22 cellular contexts compared by ENCODE assay signal in the genomic region with DNA sequence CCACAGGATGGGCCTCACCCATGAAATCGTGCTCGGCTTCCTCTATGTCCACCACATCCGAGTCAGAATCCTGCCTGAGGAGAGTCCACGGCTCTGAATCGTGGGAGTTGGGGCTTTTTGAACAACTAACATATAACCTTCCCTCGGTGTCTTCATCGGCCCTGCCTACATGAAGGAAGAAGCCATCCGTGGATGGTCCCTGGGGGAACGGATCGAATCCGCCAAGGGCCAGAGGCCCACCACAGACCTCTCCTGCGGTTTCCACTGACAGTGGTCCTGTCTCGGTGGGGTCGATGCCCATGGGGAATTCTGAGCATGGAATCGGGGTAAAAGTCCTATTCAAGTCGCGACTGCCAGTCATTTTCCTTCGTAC.
DNase-seq lines count a peak whose midpoint lies in the region; ATAC-seq, FAIRE-seq and TF ChIP-seq lines count a peak whose summit lies in the region.
"Had no signal": no experiment of that assay in that cellular context is flagged by ENCODE, and none has a peak within 500 bp of the region (broad histone marks: within the 10 kb centered on the region; RNA-seq: fewer than 3 reads in every experiment).

No MANE protein-coding gene starts in this region.

- in situ Hi-C loops in HepG2 (cut with HindIII; ENCODE audit: extremely low pct_ligation_motif_present, low pct_unique_long_range_greater_than_20kb): no loop called here

- CTCF ChIA-PET in HCT116 (lab: Charles Lee): no interaction called here
- CTCF ChIA-PET in WTC11 (lab: Charles Lee): no interaction called here
- CTCF ChIA-PET in HepG2 (lab: Yijun Ruan, JAX; ENCODE audit: low intra/inter-chr PET ratio, low total read pairs): no interaction called here

- H3K9me3 Mint-ChIP-seq in WTC11: no peaks in the 10 kb centered on the region
- H3K9me3 Mint-ChIP-seq: CD4-positive, CD25-positive, alpha-beta regulatory T cell had no signal

- H3K4me2 ChIP-seq in HCT116 (ENCODE audit: low read length) (no peak overlapping the region), HepG2 (ENCODE audit: low read depth, low read length) (no peak overlapping the region)

- H3K36me3 Mint-ChIP-seq in WTC11: peaks cover 68% of the 10 kb centered on the region

- H3K4me1 Mint-ChIP-seq in WTC11: no peaks in the 10 kb centered on the region

- WGBS in HepG2 (ENCODE audit: low lambda C conversion rate): 98% methylated on average over 17 of the region's 18 CpGs
- WGBS in stomach, 5 donors: 95 to 97% (median 96%) methylated on average over 18 of the region's 18 CpGs

- no peaks in the 10 kb centered on the region for H3K27me3 Mint-ChIP-seq in WTC11 (ENCODE audit: low read depth)
- H3K27me3 Mint-ChIP-seq: CD4-positive, CD25-positive, alpha-beta regulatory T cell had no signal

- H2AFZ ChIP-seq in HCT116 (ENCODE audit: low read depth, low read length, poor library complexity, severe bottlenecking) (no peak overlapping the region), HepG2 (ENCODE audit: low read length) (no peak overlapping the region)

- intact Hi-C loops in HCT116 (cut with micrococcal nuclease) (no loop called here), HepG2 (cut with micrococcal nuclease; ENCODE audit: unreplicated experiment) (no loop called here), stomach (cut with DNase I; ENCODE audit: low total_unique reads) (no loop called here)

- TF ChIP-seq CTCF in HCT116 (IDR thresholded peaks at IDR 0.05 in 2 of 3, conservative IDR thresholded peaks at IDR 0.05 in 1 of 3; ENCODE audit: borderline replicate concordance in 1 of 3, insufficient read depth in 1 of 3, low read depth in 2 of 3, low read length in 2 of 3) (no peak), WTC11 (IDR thresholded peaks at IDR 0.05) (no peak), HepG2 (CRISPR knock-in tag; IDR thresholded peaks at IDR 0.05) (no peak), stomach (IDR thresholded peaks at IDR 0.05) (no peak)

- peak overlapping the region; percentile 80; the same call in 1 of the 2 replicates for H3K27ac Mint-ChIP-seq in WTC11
- H3K27ac Mint-ChIP-seq: CD4-positive, CD25-positive, alpha-beta regulatory T cell had no signal

- no peaks in the 10 kb centered on the region for H3K4me1 ChIP-seq in HCT116 (ENCODE audit: control insufficient read depth in 1 of 2, insufficient read depth in 2 of 2, low read length in 2 of 2)
- H3K4me1 ChIP-seq in HepG2 (ENCODE audit: insufficient read depth, low read length): no peaks in the 10 kb centered on the region
- H3K4me1 ChIP-seq in stomach: no peaks in the 10 kb centered on the region

- H3K27me3 ChIP-seq in HCT116 (ENCODE audit: insufficient read depth, low read length) (no peaks in the 10 kb centered on the region), HepG2 (ENCODE audit: control insufficient read depth in 1 of 2, insufficient read depth in 2 of 2, low read length in 2 of 2) (no peaks in the 10 kb centered on the region), stomach (no peaks in the 10 kb centered on the region)

- TF ChIP-seq RAD21 in HCT116 (IDR thresholded peaks at IDR 0.05; ENCODE audit: low read depth) (no peak), HepG2 (CRISPR knock-in tag; IDR thresholded peaks at IDR 0.05) (no peak)

- H3K9ac ChIP-seq in HCT116 (ENCODE audit: low read length) (no peak overlapping the region), HepG2 (ENCODE audit: insufficient read depth, low read depth, low read length) (no peak overlapping the region)

- FAIRE-seq in HepG2 (lab: Jason Lieb, UNC): no peak
- FAIRE-seq: GM18507 had no signal

- no peaks in the 10 kb centered on the region for H3K9me2 ChIP-seq in HCT116 (ENCODE audit: insufficient read depth)

- H3K79me2 ChIP-seq in HCT116 (ENCODE audit: insufficient read depth, low read length) (peaks cover 10% of the 10 kb centered on the region), HepG2 (ENCODE audit: insufficient read depth, low read length) (no peaks in the 10 kb centered on the region)

- TF ChIP-seq POLR2A in HCT116 (IDR thresholded peaks at IDR 0.05; ENCODE audit: borderline replicate concordance, extremely low read depth, insufficient read depth, insufficient read length): no peak
- TF ChIP-seq POLR2A in HepG2 (IDR thresholded peaks at IDR 0.05; ENCODE audit: insufficient read depth in 1 of 2, low read depth in 2 of 2, low read length in 2 of 2): no peak
- no peak for TF ChIP-seq POLR2A in stomach (IDR thresholded peaks at IDR 0.05)

- ATAC-seq in HCT116: no peak
- ATAC-seq in WTC11: no peak
- no peak for ATAC-seq in HepG2
- ATAC-seq in GM21737 (IDR thresholded peaks at IDR 0.05; ENCODE audit: unreplicated experiment): no peak

- POLR2A ChIA-PET in HCT116 (lab: Charles Lee) (no interaction called here), WTC11 (lab: Charles Lee) (no interaction called here), HepG2 (lab: Yijun Ruan, JAX) (no interaction called here)

- H4K20me1 ChIP-seq in HCT116 (ENCODE audit: insufficient read depth) (no peaks in the 10 kb centered on the region), HepG2 (ENCODE audit: insufficient read depth, low read length) (no peaks in the 10 kb centered on the region)

- H3K36me3 ChIP-seq in HCT116 (ENCODE audit: control insufficient read depth in 1 of 2, insufficient read depth in 2 of 2, low read length in 2 of 2) (peaks cover 28 to 36% of the 10 kb centered on the region in 2 experiments), HepG2 (replicated peaks in 1 of 2; ENCODE audit: control insufficient read depth in 1 of 2, insufficient read depth in 2 of 2, low read length in 2 of 2) (peaks cover 25 to 72% of the 10 kb centered on the region in 2 experiments), stomach (peaks cover 53 to 99% (median 96%) of the 10 kb centered on the region in 4 donors)

- TSS peak; percentile 34 for BruUV-seq in HCT116 (replicated peaks; lab: Mats Ljungman, UMichigan)
- TSS peak; percentile 39 for BruUV-seq in HepG2 (replicated peaks; lab: Mats Ljungman, UMichigan)

- H3K4me3 Mint-ChIP-seq in WTC11: no peak overlapping the region
- H3K4me3 Mint-ChIP-seq: CD4-positive, CD25-positive, alpha-beta regulatory T cell had no signal

- DNase-seq in HCT116 (ENCODE audit: low read depth, low spot score) (no peak), WTC11 (ENCODE audit: low spot score) (no peak), HepG2 (ENCODE audit: low spot score) (no peak), stomach (peak; percentile 13), hippocampal formation (lab: John Stamatoyannopoulos, UW) (no peak)
- DNase-seq in stimulated activated CD4-positive, alpha-beta T cell treated with anti-CD3 and anti-CD28 coated beads, Interleukin-2, amount 100 ng/mL, for 48 hours: no peak
- DNase-seq: CD4-positive, CD25-positive, alpha-beta regulatory T cell; DMS153; GOT3; HCEC 1CT; KG1; NCI-H1092; NCI-H1436; NCI-H187 treated with DMSO at 0.1 percent for 48 hours; NCI-H2107; NCI-H446 treated with DMSO at 0.1 percent for 48 hours; NCI-H526 treated with DMSO at 0.1 percent for 48 hours; SHP77 treated with DMSO at 0.1 percent for 48 hours had no signal

- TF ChIP-seq EP300 in HepG2 (IDR thresholded peaks at IDR 0.05; ENCODE audit: low read depth in 2 of 2, low read length in 2 of 2) (no peak), HepG2 (CRISPR knock-in tag; IDR thresholded peaks at IDR 0.05; ENCODE audit: borderline replicate concordance) (no peak), stomach (IDR thresholded peaks at IDR 0.05) (no peak)

- H3K4me3 ChIP-seq in HCT116 (replicated peaks in 1 of 2; ENCODE audit: low read depth in 1 of 2, low read length in 2 of 2): no peak overlapping the region
- no peak overlapping the region for H3K4me3 ChIP-seq in HepG2 (replicated peaks in 1 of 3; ENCODE audit: insufficient read depth in 1 of 3, low read depth in 2 of 3, low read length in 3 of 3)
- no peak overlapping the region for H3K4me3 ChIP-seq in stomach
- H3K4me3 ChIP-seq: SK-N-MC had no signal

- no peak overlapping the region for H3K27ac ChIP-seq in HCT116 (ENCODE audit: low read depth, low read length)
- no peak overlapping the region for H3K27ac ChIP-seq in HepG2 (ENCODE audit: extremely low read length, insufficient read depth, low read length)
- no peak overlapping the region for H3K27ac ChIP-seq in stomach
- H3K27ac ChIP-seq: HL-60, SK-N-MC had no signal

- RAD21 ChIA-PET in HCT116 (lab: Charles Lee; ENCODE audit: low non-redundant PET in 1 of 2, low total read pairs in 2 of 2, uncharacterized antibody in 2 of 2, unreplicated experiment in 2 of 2): no interaction called here

- no peaks in the 10 kb centered on the region for H3K9me3 ChIP-seq in HCT116 (ENCODE audit: control insufficient read depth in 1 of 2, insufficient read depth in 1 of 2, low read depth in 1 of 2, low read length in 2 of 2)
- H3K9me3 ChIP-seq in HepG2 (ENCODE audit: low read length): no peaks in the 10 kb centered on the region
- H3K9me3 ChIP-seq in stomach: no peaks in the 10 kb centered on the region

TF ChIP-seq in HCT116, 20 proteins besides CTCF, POLR2A, EP300 and RAD21 (continues in another document):
- TF ChIP-seq ZNF274 (IDR thresholded peaks at IDR 0.05; ENCODE audit: low read depth, low read length) (no peak), CEBPB (IDR thresholded peaks at IDR 0.05; ENCODE audit: low read depth) (no peak), EGR1 (IDR thresholded peaks at IDR 0.05; ENCODE audit: low read depth) (no peak), ELF1 (IDR thresholded peaks at IDR 0.05; ENCODE audit: borderline replicate concordance, low read depth) (no peak)
- TF ChIP-seq, protein P1, sequence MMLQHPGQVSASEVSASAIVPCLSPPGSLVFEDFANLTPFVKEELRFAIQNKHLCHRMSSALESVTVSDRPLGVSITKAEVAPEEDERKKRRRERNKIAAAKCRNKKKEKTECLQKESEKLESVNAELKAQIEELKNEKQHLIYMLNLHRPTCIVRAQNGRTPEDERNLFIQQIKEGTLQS (IDR thresholded peaks at IDR 0.05): no peak

TF ChIP-seq in WTC11, 78 proteins besides CTCF, POLR2A, EP300 and RAD21 (continues in another document):
- TF ChIP-seq PRRX2 (CRISPR knock-in tag; IDR thresholded peaks at IDR 0.05): no peak
- TF ChIP-seq, protein P2, sequence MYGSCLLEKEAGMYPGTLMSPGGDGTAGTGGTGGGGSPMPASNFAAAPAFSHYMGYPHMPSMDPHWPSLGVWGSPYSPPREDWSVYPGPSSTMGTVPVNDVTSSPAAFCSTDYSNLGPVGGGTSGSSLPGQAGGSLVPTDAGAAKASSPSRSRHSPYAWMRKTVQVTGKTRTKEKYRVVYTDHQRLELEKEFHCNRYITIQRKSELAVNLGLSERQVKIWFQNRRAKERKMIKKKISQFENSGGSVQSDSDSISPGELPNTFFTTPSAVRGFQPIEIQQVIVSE (CRISPR knock-in tag; IDR thresholded peaks at IDR 0.05; ENCODE audit: borderline replicate concordance): no peak

TF ChIP-seq in HepG2, 621 proteins besides CTCF, POLR2A, EP300 and RAD21 (continues in another document):
- TF ChIP-seq HNRNPH1 (optimal IDR thresholded peaks at IDR 0.05; ENCODE audit: low read depth, low read length) (no peak), JUND (CRISPR knock-in tag; IDR thresholded peaks at IDR 0.05) (no peak), SATB2 (CRISPR knock-in tag; IDR thresholded peaks at IDR 0.05) (no peak)
- TF ChIP-seq, protein P3, sequence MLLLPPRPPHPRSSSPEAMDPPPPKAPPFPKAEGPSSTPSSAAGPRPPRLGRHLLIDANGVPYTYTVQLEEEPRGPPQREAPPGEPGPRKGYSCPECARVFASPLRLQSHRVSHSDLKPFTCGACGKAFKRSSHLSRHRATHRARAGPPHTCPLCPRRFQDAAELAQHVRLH (CRISPR knock-in tag; IDR thresholded peaks at IDR 0.05; ENCODE audit: borderline replicate concordance, low read depth): no peak
